Comparison of ENCODE assay signal across 1 cellular context in the genomic region with DNA sequence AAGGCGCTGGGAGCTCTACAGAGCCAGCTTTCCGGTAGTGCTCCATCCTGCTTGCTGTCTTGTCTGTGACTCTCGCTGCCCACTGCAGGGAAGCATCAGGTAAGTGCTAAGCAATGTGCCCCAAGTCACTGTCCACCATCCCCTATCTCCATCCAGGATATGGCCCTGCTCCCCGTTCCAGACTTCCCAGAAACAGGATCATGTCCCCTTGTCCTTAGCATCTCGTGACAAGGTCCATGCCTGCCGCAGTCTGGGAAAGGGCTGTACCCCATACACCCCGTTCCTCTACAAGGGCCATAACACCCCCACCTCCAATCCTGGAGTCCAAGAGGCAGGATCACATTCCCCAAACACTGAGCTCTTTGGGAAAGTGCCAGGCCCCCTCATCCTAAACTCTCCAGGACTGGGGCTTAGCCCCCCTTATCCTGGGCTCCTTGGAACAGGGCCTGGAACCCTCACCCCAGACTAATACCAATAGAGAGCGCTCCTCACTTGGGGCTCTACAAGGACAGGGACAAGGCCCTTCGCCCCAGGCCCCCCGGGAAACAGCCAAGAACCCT.
TF ChIP-seq lines count a peak whose summit lies in the region.

No MANE protein-coding gene starts in this region.

TF ChIP-seq in GM23338, 12 proteins besides CTCF, POLR2A, EP300 and RAD21 (continued from another document):
- TF ChIP-seq, protein P1, sequence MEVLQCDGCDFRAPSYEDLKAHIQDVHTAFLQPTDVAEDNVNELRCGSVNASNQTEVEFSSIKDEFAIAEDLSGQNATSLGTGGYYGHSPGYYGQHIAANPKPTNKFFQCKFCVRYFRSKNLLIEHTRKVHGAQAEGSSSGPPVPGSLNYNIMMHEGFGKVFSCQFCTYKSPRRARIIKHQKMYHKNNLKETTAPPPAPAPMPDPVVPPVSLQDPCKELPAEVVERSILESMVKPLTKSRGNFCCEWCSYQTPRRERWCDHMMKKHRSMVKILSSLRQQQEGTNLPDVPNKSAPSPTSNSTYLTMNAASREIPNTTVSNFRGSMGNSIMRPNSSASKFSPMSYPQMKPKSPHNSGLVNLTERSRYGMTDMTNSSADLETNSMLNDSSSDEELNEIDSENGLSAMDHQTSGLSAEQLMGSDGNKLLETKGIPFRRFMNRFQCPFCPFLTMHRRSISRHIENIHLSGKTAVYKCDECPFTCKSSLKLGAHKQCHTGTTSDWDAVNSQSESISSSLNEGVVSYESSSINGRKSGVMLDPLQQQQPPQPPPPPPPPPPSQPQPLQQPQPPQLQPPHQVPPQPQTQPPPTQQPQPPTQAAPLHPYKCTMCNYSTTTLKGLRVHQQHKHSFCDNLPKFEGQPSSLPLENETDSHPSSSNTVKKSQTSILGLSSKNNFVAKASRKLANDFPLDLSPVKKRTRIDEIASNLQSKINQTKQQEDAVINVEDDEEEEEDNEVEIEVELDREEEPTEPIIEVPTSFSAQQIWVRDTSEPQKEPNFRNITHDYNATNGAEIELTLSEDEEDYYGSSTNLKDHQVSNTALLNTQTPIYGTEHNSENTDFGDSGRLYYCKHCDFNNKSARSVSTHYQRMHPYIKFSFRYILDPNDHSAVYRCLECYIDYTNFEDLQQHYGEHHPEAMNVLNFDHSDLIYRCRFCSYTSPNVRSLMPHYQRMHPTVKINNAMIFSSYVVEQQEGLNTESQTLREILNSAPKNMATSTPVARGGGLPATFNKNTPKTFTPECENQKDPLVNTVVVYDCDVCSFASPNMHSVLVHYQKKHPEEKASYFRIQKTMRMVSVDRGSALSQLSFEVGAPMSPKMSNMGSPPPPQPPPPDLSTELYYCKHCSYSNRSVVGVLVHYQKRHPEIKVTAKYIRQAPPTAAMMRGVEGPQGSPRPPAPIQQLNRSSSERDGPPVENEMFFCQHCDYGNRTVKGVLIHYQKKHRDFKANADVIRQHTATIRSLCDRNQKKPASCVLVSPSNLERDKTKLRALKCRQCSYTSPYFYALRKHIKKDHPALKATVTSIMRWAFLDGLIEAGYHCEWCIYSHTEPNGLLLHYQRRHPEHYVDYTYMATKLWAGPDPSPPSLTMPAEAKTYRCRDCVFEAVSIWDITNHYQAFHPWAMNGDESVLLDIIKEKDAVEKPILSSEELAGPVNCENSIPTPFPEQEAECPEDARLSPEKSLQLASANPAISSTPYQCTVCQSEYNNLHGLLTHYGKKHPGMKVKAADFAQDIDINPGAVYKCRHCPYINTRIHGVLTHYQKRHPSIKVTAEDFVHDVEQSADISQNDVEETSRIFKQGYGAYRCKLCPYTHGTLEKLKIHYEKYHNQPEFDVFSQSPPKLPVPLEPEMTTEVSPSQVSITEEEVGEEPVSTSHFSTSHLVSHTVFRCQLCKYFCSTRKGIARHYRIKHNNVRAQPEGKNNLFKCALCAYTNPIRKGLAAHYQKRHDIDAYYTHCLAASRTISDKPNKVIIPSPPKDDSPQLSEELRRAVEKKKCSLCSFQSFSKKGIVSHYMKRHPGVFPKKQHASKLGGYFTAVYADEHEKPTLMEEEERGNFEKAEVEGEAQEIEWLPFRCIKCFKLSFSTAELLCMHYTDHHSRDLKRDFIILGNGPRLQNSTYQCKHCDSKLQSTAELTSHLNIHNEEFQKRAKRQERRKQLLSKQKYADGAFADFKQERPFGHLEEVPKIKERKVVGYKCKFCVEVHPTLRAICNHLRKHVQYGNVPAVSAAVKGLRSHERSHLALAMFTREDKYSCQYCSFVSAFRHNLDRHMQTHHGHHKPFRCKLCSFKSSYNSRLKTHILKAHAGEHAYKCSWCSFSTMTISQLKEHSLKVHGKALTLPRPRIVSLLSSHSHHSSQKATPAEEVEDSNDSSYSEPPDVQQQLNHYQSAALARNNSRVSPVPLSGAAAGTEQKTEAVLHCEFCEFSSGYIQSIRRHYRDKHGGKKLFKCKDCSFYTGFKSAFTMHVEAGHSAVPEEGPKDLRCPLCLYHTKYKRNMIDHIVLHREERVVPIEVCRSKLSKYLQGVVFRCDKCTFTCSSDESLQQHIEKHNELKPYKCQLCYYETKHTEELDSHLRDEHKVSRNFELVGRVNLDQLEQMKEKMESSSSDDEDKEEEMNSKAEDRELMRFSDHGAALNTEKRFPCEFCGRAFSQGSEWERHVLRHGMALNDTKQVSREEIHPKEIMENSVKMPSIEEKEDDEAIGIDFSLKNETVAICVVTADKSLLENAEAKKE (CRISPR knock-in tag; IDR thresholded peaks at IDR 0.05): no peak
- no peak for TF ChIP-seq STAT1 (IDR thresholded peaks at IDR 0.05; ENCODE audit: unreplicated experiment)
- TF ChIP-seq, protein P2, sequence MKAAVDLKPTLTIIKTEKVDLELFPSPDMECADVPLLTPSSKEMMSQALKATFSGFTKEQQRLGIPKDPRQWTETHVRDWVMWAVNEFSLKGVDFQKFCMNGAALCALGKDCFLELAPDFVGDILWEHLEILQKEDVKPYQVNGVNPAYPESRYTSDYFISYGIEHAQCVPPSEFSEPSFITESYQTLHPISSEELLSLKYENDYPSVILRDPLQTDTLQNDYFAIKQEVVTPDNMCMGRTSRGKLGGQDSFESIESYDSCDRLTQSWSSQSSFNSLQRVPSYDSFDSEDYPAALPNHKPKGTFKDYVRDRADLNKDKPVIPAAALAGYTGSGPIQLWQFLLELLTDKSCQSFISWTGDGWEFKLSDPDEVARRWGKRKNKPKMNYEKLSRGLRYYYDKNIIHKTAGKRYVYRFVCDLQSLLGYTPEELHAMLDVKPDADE (IDR thresholded peaks at IDR 0.05): no peak
- no peak for TF ChIP-seq ZNF114 (CRISPR knock-in tag; IDR thresholded peaks at IDR 0.05)
TF ChIP-seq in GM23338: peak in this region for 0.
